In genomic region chrX:120781416-120781815, GRCh38 we compare ENCODE assay signal across 26 cellular contexts.
DNase-seq lines count a peak whose midpoint lies in the region; FAIRE-seq and TF ChIP-seq lines count a peak whose summit lies in the region.
"Had no signal": no experiment of that assay in that cellular context is flagged by ENCODE, and none has a peak within 500 bp of the region (broad histone marks: within the 10 kb centered on the region; RNA-seq: fewer than 3 reads in every experiment).

No MANE protein-coding gene starts in this region.

- DNase-seq in DMS53 (lab: John Stamatoyannopoulos, UW) (peak; percentile 63), KBM-7 (peak; percentile 14), mammary epithelial cell (no peak), glomerular visceral epithelial cell (ENCODE audit: extremely low spot score) (peak; percentile 1), D341Med (ENCODE audit: low spot score) (no peak), NCI-H187 (lab: John Stamatoyannopoulos, UW) (no peak), tibial nerve (ENCODE audit: low spot score in 2 of 2) (no peak), RCC 7860 (ENCODE audit: low spot score) (no peak)
- DNase-seq: activated CD4-positive, alpha-beta memory T cell treated with anti-CD3 and anti-CD28 coated beads for 36 hours; activated naive CD4-positive, alpha-beta T cell treated with anti-CD3 and anti-CD28 coated beads, Interleukin-2, amount 10 ng/mL, durations not matched to agents 7 days and 5 days; activated T-cell treated with anti-CD3 and anti-CD28 coated beads, Interleukin-2, amount 50 U/mL, for 1 hour; body of pancreas; CD8-positive, alpha-beta T cell; DMS79 treated with DMSO at 0.1 percent for 48 hours; erythroblast; head of caudate nucleus; NCI-H1694 treated with DMSO at 0.1 percent for 48 hours; NCI-H345; PC-9; retina; stimulated activated CD4-positive, alpha-beta T cell treated with anti-CD3 and anti-CD28 coated beads, Interleukin-12 subunit alpha, Interleukin-12 subunit beta, amount 100 ng/mL, for 4 hours; stimulated activated CD8-positive, alpha-beta memory T cell treated with anti-CD3 and anti-CD28 coated beads, Interleukin-4, amount 100 ng/mL, for 48 hours; T-helper 2 cell had no signal

- TF ChIP-seq EP300 in tibial nerve (IDR thresholded peaks at IDR 0.05) = no peak

- FAIRE-seq in RCC 7860 (lab: Jason Lieb, UNC) = no peak
- FAIRE-seq: H1 had no signal

- H3K4me1 ChIP-seq in mammary epithelial cell (ENCODE audit: insufficient read depth, low read length) (no peaks in the 10 kb centered on the region), tibial nerve (no peaks in the 10 kb centered on the region)
- H3K4me1 ChIP-seq: body of pancreas, SJCRH30 had no signal

- H3K9me3 ChIP-seq in mammary epithelial cell (replicated peaks; ENCODE audit: insufficient read depth, low read length) (no peaks in the 10 kb centered on the region), tibial nerve (no peaks in the 10 kb centered on the region)
- H3K9me3 ChIP-seq: body of pancreas, SJCRH30 had no signal

- CTCF ChIA-PET in mammary epithelial cell (lab: Charles Lee; ENCODE audit: low non-redundant PET) = no interaction called here

- 3% methylated on average over 2 of the region's 2 CpGs for WGBS in mammary epithelial cell (ENCODE audit: low coverage, missing lambda C conversion rate)
- WGBS in tibial nerve, 2 donors = 13 to 22% methylated on average over 2 of the region's 2 CpGs

- in situ Hi-C loops in KBM-7 (cut with MboI; ENCODE audit: low pct_unique_long_range_greater_than_20kb, low sequenced_read_pairs) = no loop called here
- in situ Hi-C loops in mammary epithelial cell (cut with MboI; ENCODE audit: low sequenced_read_pairs in 2 of 2) = no loop called here

- H3K27ac ChIP-seq in mammary epithelial cell (ENCODE audit: insufficient read depth, low read depth, low read length) (no peak overlapping the region), tibial nerve (no peak overlapping the region)
- H3K27ac ChIP-seq: body of pancreas, PC-9, SJCRH30, VCaP had no signal

- H3K4me3 ChIP-seq in mammary epithelial cell (replicated peaks in 1 of 3; ENCODE audit: insufficient read depth in 1 of 3, low read depth in 2 of 3, low read length in 3 of 3) = no peak overlapping the region
- H3K4me3 ChIP-seq in tibial nerve = no peak overlapping the region
- H3K4me3 ChIP-seq: body of pancreas, PC-9, SJCRH30 had no signal

- no TSS peak for BruUV-seq in mammary epithelial cell (replicated peaks; lab: Mats Ljungman, UMichigan)

- no peak overlapping the region for H3K4me2 ChIP-seq in mammary epithelial cell (ENCODE audit: insufficient read depth, low read depth, low read length)
- H3K4me2 ChIP-seq: PC-9 had no signal

- no peak overlapping the region for H3K9ac ChIP-seq in mammary epithelial cell (ENCODE audit: insufficient read depth, low read length)

- no peaks in the 10 kb centered on the region for H3K79me2 ChIP-seq in mammary epithelial cell (ENCODE audit: insufficient read depth, low read length)

- intact Hi-C loops in mammary epithelial cell (cut with micrococcal nuclease) = no loop called here

- H4K20me1 ChIP-seq in mammary epithelial cell (ENCODE audit: insufficient read depth, low read length) = no peaks in the 10 kb centered on the region

- H3K36me3 ChIP-seq in mammary epithelial cell (ENCODE audit: insufficient read depth, low read length) (no peaks in the 10 kb centered on the region), tibial nerve (no peaks in the 10 kb centered on the region)
- H3K36me3 ChIP-seq: SJCRH30 had no signal

- TF ChIP-seq POLR2A in tibial nerve (IDR thresholded peaks at IDR 0.05) = no peak

- dilution Hi-C loops in mammary epithelial cell (cut with HindIII; ENCODE audit: low sequenced_read_pairs) = no loop called here

- TF ChIP-seq CTCF in mammary epithelial cell (conservative IDR thresholded peaks at IDR 0.05 in 1 of 2, IDR thresholded peaks at IDR 0.05 in 1 of 2; ENCODE audit: extremely low read depth in 1 of 2, insufficient read depth in 1 of 2, low read depth in 1 of 2, low read length in 2 of 2) (no peak), tibial nerve (IDR thresholded peaks at IDR 0.05) (no peak)

- no peaks in the 10 kb centered on the region for H3K27me3 ChIP-seq in mammary epithelial cell (ENCODE audit: insufficient read depth, low read length)
- H3K27me3 ChIP-seq in tibial nerve = no peaks in the 10 kb centered on the region
- H3K27me3 ChIP-seq: body of pancreas, SJCRH30 had no signal

- H2AFZ ChIP-seq in mammary epithelial cell (ENCODE audit: low read depth, low read length) = peak overlapping the region; percentile 50
- H2AFZ ChIP-seq: PC-9 had no signal

Comparison
In these comparisons a context has a peak if more than half of its experiments do, and no peak if none do; other contexts are left out.
1. DNase-seq: peak in DMS53 (single experiment), KBM-7 (single experiment) and glomerular visceral epithelial cell (single experiment); none in mammary epithelial cell (single experiment), D341Med (single experiment), NCI-H187 (0 of 2), tibial nerve (0 of 2) and RCC 7860 (single experiment).